Comparison of ENCODE assay signal across 8 cellular contexts in genomic region chr19:54137114-54137912, GRCh38. TPM values are rescaled to one million over a fixed set of nuclear protein-coding genes. Genes with fewer than 3 reads are reported as not detected.
DNase-seq lines count a peak whose midpoint lies in the region; FAIRE-seq and TF ChIP-seq lines count a peak whose summit lies in the region.

CNOT3 (plus strand) TSS chr19:54137762; CDS start chr19:54142979, 5,217 bp downstream.

- peaks cover 33% of the 10 kb centered on the region for H3K79me1 ChIP-seq in neuronal stem cell (ENCODE audit: low read depth, low read length)

- peaks cover 16% of the 10 kb centered on the region in 2 donors for H3K4me1 ChIP-seq in neuronal stem cell (ENCODE audit: control insufficient read depth in 2 of 2, insufficient read depth in 1 of 2, low read depth in 1 of 2, low read length in 2 of 2)

- no peaks in the 10 kb centered on the region for H3K27me3 ChIP-seq in neuronal stem cell (ENCODE audit: control insufficient read depth in 3 of 3, insufficient read depth in 3 of 3, low read depth in 1 of 3, low read length in 3 of 3)

- no peak within 1 kb of the TSS for H4K91ac ChIP-seq in neuronal stem cell (ENCODE audit: low read depth, low read length, poor library complexity)

- no peak within 1 kb of the TSS for H3K4ac ChIP-seq in neuronal stem cell (ENCODE audit: low read length)

- H2BK12ac ChIP-seq in neuronal stem cell (ENCODE audit: low read length) = no peak within 1 kb of the TSS

- H3K9me3 Mint-ChIP-seq in HFFc6 = no peaks in the 10 kb centered on the region
- H3K9me3 Mint-ChIP-seq in activated naive CD4-positive, alpha-beta T cell treated with anti-CD3 and anti-CD28 coated beads, Interleukin-2, amount 10 ng/mL, durations not matched to agents 7 days and 5 days = peaks cover 3% of the 10 kb centered on the region

- TF ChIP-seq CTCF in HFFc6 (IDR thresholded peaks at IDR 0.05) = no peak
- TF ChIP-seq CTCF in NB4 (IDR thresholded peaks at IDR 0.05; ENCODE audit: low read depth, low read length) = no peak
- no peak for TF ChIP-seq CTCF in subcutaneous adipose tissue (IDR thresholded peaks at IDR 0.05; ENCODE audit: low read depth)

- peak; percentile 100 for FAIRE-seq in frontal cortex (lab: Jason Lieb, UNC)

- H2BK15ac ChIP-seq in neuronal stem cell (ENCODE audit: low read length) = peak within 1 kb of the TSS; percentile 32

- H3K9me3 ChIP-seq in SK-N-MC (ENCODE audit: low read depth, low read length) (no peaks in the 10 kb centered on the region), neuronal stem cell (replicated peaks in 1 of 2; ENCODE audit: control insufficient read depth in 2 of 2, insufficient read depth in 1 of 2, low read depth in 1 of 2, low read length in 2 of 2) (peaks cover 3% of the 10 kb centered on the region in 2 donors)

- H2AK5ac ChIP-seq in neuronal stem cell (ENCODE audit: low read depth, low read length) = peak within 1 kb of the TSS; percentile 95

- H3K27ac Mint-ChIP-seq in HFFc6 = peak within 1 kb of the TSS; percentile 89
- peak within 1 kb of the TSS; percentile 91 for H3K27ac Mint-ChIP-seq in activated naive CD4-positive, alpha-beta T cell treated with anti-CD3 and anti-CD28 coated beads, Interleukin-2, amount 10 ng/mL, durations not matched to agents 7 days and 5 days

- H3K4me3 ChIP-seq in NB4 (ENCODE audit: low read depth, low read length) (peak within 1 kb of the TSS; percentile 71), SK-N-MC (peak within 1 kb of the TSS; percentile 89), neuronal stem cell (ENCODE audit: low read length in 2 of 2) (peak within 1 kb of the TSS; percentile 68 to 90)

- H3K9ac ChIP-seq in SK-N-MC (ENCODE audit: insufficient read length) = peak within 1 kb of the TSS; percentile 98
- H3K9ac ChIP-seq in neuronal stem cell (ENCODE audit: low read depth, low read length, poor library complexity) = peak within 1 kb of the TSS; percentile 95

- H3K27ac ChIP-seq in SK-N-MC (peak within 1 kb of the TSS; percentile 91), neuronal stem cell (replicated peaks; ENCODE audit: low read length) (peak within 1 kb of the TSS; percentile 28)

- H3K4me1 Mint-ChIP-seq in HFFc6 (ENCODE audit: low read depth) = peaks cover 45% of the 10 kb centered on the region
- H3K4me1 Mint-ChIP-seq in activated naive CD4-positive, alpha-beta T cell treated with anti-CD3 and anti-CD28 coated beads, Interleukin-2, amount 10 ng/mL, durations not matched to agents 7 days and 5 days = peaks cover 50% of the 10 kb centered on the region

- WGBS in neuronal stem cell (ENCODE audit: extremely low coverage in 2 of 2, insufficient read length in 2 of 2, insufficient replicate concordance in 1 of 2), 2 donors = no CpG with 5 or more reads among the region's 63 CpGs

- H2BK5ac ChIP-seq in neuronal stem cell (ENCODE audit: low read length) = peak within 1 kb of the TSS; percentile 96

- H3K18ac ChIP-seq in neuronal stem cell (ENCODE audit: low read length) = peak within 1 kb of the TSS; percentile 99

- H2AFZ ChIP-seq in neuronal stem cell (ENCODE audit: low read length) = peak within 1 kb of the TSS; percentile 78

- H4K8ac ChIP-seq in neuronal stem cell (ENCODE audit: low read depth, low read length) = no peak within 1 kb of the TSS

- peak within 1 kb of the TSS; percentile 86 for H3K14ac ChIP-seq in neuronal stem cell (ENCODE audit: low read length)

- peaks cover 5% of the 10 kb centered on the region; the same call in 1 of the 2 replicates for H3K36me3 Mint-ChIP-seq in HFFc6 (ENCODE audit: low read depth)
- peaks cover 27% of the 10 kb centered on the region for H3K36me3 Mint-ChIP-seq in activated naive CD4-positive, alpha-beta T cell treated with anti-CD3 and anti-CD28 coated beads, Interleukin-2, amount 10 ng/mL, durations not matched to agents 7 days and 5 days

- peak within 1 kb of the TSS; percentile 98 for H3K23ac ChIP-seq in neuronal stem cell (ENCODE audit: low read depth, low read length, poor library complexity)

- DNase-seq in GM04503 (ENCODE audit: low read depth) (peak; percentile 100), HFFc6 (peak; percentile 100), NB4 (ENCODE audit: low read depth) (peak; percentile 99), SK-N-MC (ENCODE audit: low read depth, low spot score) (peak; percentile 100), frontal cortex (ENCODE audit: low spot score in 2 of 2) (peak; percentile 100), neuronal stem cell (ENCODE audit: low spot score) (peak; percentile 100)
- peak; percentile 100 for DNase-seq in activated naive CD4-positive, alpha-beta T cell treated with anti-CD3 and anti-CD28 coated beads, Interleukin-2, amount 10 ng/mL, durations not matched to agents 7 days and 5 days

- peak; percentile 54 for TF ChIP-seq POLR2A in NB4 (IDR thresholded peaks at IDR 0.05; ENCODE audit: extremely low read depth, insufficient read length)

- peak within 1 kb of the TSS; percentile 72 for H2BK120ac ChIP-seq in neuronal stem cell (ENCODE audit: low read depth, low read length)

- CTCF ChIA-PET in activated naive CD4-positive, alpha-beta T cell treated with anti-CD3 and anti-CD28 coated beads, Interleukin-2, amount 10 ng/mL, durations not matched to agents 7 days and 5 days (lab: Charles Lee) = interaction anchor here (0.6 to 1.6 kb wide), 5 partner anchors 20 to 90 kb away, joined by 3 to 4 read pairs (median 3); partner anchors contain the start of gene LENG1

- H3K36me3 ChIP-seq in SK-N-MC (ENCODE audit: insufficient read depth, low read length) = peaks cover 26% of the 10 kb centered on the region; the same call in 1 of the 2 replicates
- peaks cover 19 to 38% of the 10 kb centered on the region in 2 donors for H3K36me3 ChIP-seq in neuronal stem cell (replicated peaks in 1 of 2; ENCODE audit: control insufficient read depth in 2 of 2, insufficient read depth in 2 of 2, low read length in 2 of 2)

- peak within 1 kb of the TSS; percentile 84 for H3K4me2 ChIP-seq in neuronal stem cell (ENCODE audit: insufficient read depth, low read length, poor library complexity, severe bottlenecking)

- peaks cover 2% of the 10 kb centered on the region; the same call in 1 of the 2 replicates for H3K27me3 Mint-ChIP-seq in HFFc6 (ENCODE audit: insufficient read depth)
- peaks cover 7% of the 10 kb centered on the region for H3K27me3 Mint-ChIP-seq in activated naive CD4-positive, alpha-beta T cell treated with anti-CD3 and anti-CD28 coated beads, Interleukin-2, amount 10 ng/mL, durations not matched to agents 7 days and 5 days

- peak within 1 kb of the TSS; percentile 91 for H3K4me3 Mint-ChIP-seq in HFFc6
- peak within 1 kb of the TSS; percentile 80 for H3K4me3 Mint-ChIP-seq in activated naive CD4-positive, alpha-beta T cell treated with anti-CD3 and anti-CD28 coated beads, Interleukin-2, amount 10 ng/mL, durations not matched to agents 7 days and 5 days

RNA-seq across cellular contexts. Expression of gene CNOT3, which starts in this region (rescaled TPM):
- total RNA-seq in HFFc6 (2021; fragmentation: NEBNext Ultra II Directional; extraction: Animal tissue kit (Norgen Biotek cat#: 25700)) = 10 to 100 TPM; 46.4 to 65.5 (median 59.6) TPM
- 3.7 TPM for total RNA-seq in frontal cortex
- 63.9 TPM for polyA plus RNA-seq in neuronal stem cell (2013, experiment 1 of 2)
- polyA plus RNA-seq in neuronal stem cell (2013, experiment 2 of 2) = 63.3 TPM
- total RNA-seq in subcutaneous adipose tissue = 10 to 100 TPM; 16.8 to 39.4 (median 23.3) TPM

Comparison
In these comparisons a context has a peak if more than half of its experiments do, and no peak if none do; other contexts are left out.
1. Peak in every context shown above with its lines: DNase-seq, H3K4me3 ChIP-seq and H3K27ac ChIP-seq.